9 cellular contexts compared by ENCODE assay signal in the genomic region with DNA sequence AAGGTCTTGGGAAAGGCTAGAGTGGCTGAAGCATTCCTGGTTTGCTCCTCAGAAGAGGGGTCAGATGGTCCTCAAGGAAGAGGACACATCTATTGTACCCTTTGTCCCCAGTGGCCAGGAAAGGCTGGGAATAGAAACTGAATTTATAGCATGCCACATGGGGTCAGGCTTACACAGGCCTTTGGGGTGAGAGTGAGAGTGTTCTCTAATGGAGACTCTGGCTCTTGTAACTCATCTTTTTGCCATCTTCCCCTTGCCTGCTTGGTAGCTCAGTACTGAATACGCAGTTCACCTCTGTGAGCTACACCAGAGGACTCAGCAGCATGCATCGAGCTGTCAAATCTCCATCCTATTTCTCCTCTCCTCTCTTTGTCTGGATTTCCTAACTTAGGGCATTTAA.
DNase-seq lines count a peak whose midpoint lies in the region; ATAC-seq and TF ChIP-seq lines count a peak whose summit lies in the region.
"Had no signal": no experiment of that assay in that cellular context is flagged by ENCODE, and none has a peak within 500 bp of the region (broad histone marks: within the 10 kb centered on the region; RNA-seq: fewer than 3 reads in every experiment).

No MANE protein-coding gene starts in this region.

- intact Hi-C loops in PC-9 (cut with micrococcal nuclease; ENCODE audit: unreplicated experiment): loop anchor here (5.0 kb wide), 1 partner anchor 319 kb away; no protein-coding TSS in a partner anchor

- no peaks in the 10 kb centered on the region for H3K9me2 ChIP-seq in PC-9 (ENCODE audit: insufficient read depth)

- H3K9me3 Mint-ChIP-seq in T-helper 2 cell treated with Interferon-gamma antibody and Interleukin-4, amounts not matched to agents 5 μg/mL and 100 μg/mL, for 36 hours: no peaks in the 10 kb centered on the region

- no peak overlapping the region for H3K27ac ChIP-seq in AG04450 (ENCODE audit: low read depth, low read length)
- H3K27ac ChIP-seq in PC-9: no peak overlapping the region
- H3K27ac ChIP-seq: esophagus muscularis mucosa had no signal

- H3K36me3 Mint-ChIP-seq in T-helper 2 cell treated with Interferon-gamma antibody and Interleukin-4, amounts not matched to agents 5 μg/mL and 100 μg/mL, for 36 hours (ENCODE audit: low read depth): no peaks in the 10 kb centered on the region

- DNase-seq in AG04450 (ENCODE audit: low read depth, low spot score) (no peak), GM13977 (ENCODE audit: low spot score) (peak; percentile 40), PC-9 (no peak), fibroblast of the aortic adventitia (ENCODE audit: low read depth) (peak; percentile 10), NCI-H1417 treated with DMSO at 0.1 percent for 48 hours (lab: John Stamatoyannopoulos, UW) (no peak)
- no peak for DNase-seq in T-helper 2 cell treated with Interferon-gamma antibody and Interleukin-4, amounts not matched to agents 5 μg/mL and 100 μg/mL, for 36 hours (ENCODE audit: low spot score)
- DNase-seq in activated T-cell treated with anti-CD3 and anti-CD28 coated beads, Interleukin-2, amount 50 U/mL, for 48 hours: no peak

- TF ChIP-seq CTCF in AG04450 (IDR thresholded peaks at IDR 0.05; ENCODE audit: low read depth, low read length): peak; percentile 37; the same call in 1 of the 2 replicates
- peak; percentile 47 for TF ChIP-seq CTCF in GM13977 (IDR thresholded peaks at IDR 0.05; ENCODE audit: extremely low read depth, insufficient read depth, missing control alignments)
- peak; percentile 32 for TF ChIP-seq CTCF in PC-9 (conservative IDR thresholded peaks at IDR 0.05)
- TF ChIP-seq CTCF in fibroblast of the aortic adventitia (IDR thresholded peaks at IDR 0.05; ENCODE audit: insufficient read depth, low read length): peak; percentile 8

- no peak overlapping the region for H3K4me2 ChIP-seq in PC-9

- H3K27me3 ChIP-seq in AG04450 (ENCODE audit: control insufficient read depth, insufficient read depth, low read length) (peaks cover 46% of the 10 kb centered on the region), PC-9 (ENCODE audit: insufficient read depth, low read depth) (peaks cover 97% of the 10 kb centered on the region)

- H3K4me3 ChIP-seq in AG04450 (ENCODE audit: low read depth, low read length) (no peak overlapping the region), PC-9 (no peak overlapping the region), fibroblast of the aortic adventitia (ENCODE audit: low read depth, low read length) (no peak overlapping the region)
- H3K4me3 ChIP-seq: esophagus muscularis mucosa had no signal

- H3K4me1 Mint-ChIP-seq in T-helper 2 cell treated with Interferon-gamma antibody and Interleukin-4, amounts not matched to agents 5 μg/mL and 100 μg/mL, for 36 hours (ENCODE audit: low read depth): peaks cover 4% of the 10 kb centered on the region

- H3K4me3 Mint-ChIP-seq in T-helper 2 cell treated with Interferon-gamma antibody and Interleukin-4, amounts not matched to agents 5 μg/mL and 100 μg/mL, for 36 hours: no peak overlapping the region

- no TSS peak for BruUV-seq in PC-9 (replicated peaks; lab: Mats Ljungman, UMichigan)

- CTCF ChIA-PET in AG04450 (lab: Charles Lee): interaction anchor here (0.8 to 2.7 kb wide), 2 partner anchors 18 to 321 kb away, joined by 3 to 12 read pairs; no protein-coding TSS in a partner anchor
- CTCF ChIA-PET in PC-9 (lab: Charles Lee): no interaction called here

- H3K9me3 ChIP-seq in AG04450 (ENCODE audit: control insufficient read depth, insufficient read depth, low read length) (no peaks in the 10 kb centered on the region; the same call in 1 of the 2 replicates), PC-9 (ENCODE audit: insufficient read depth, low read depth) (no peaks in the 10 kb centered on the region)
- H3K9me3 ChIP-seq: esophagus muscularis mucosa had no signal

- H3K79me2 ChIP-seq in PC-9 (ENCODE audit: low read depth): no peaks in the 10 kb centered on the region

- in situ Hi-C loops in GM13977 (cut with MboI; ENCODE audit: low pct_unique_long_range_greater_than_20kb, low sequenced_read_pairs, unreplicated experiment): no loop called here

- no peaks in the 10 kb centered on the region for H4K20me1 ChIP-seq in PC-9 (ENCODE audit: insufficient read depth)

- H3K27me3 Mint-ChIP-seq in T-helper 2 cell treated with Interferon-gamma antibody and Interleukin-4, amounts not matched to agents 5 μg/mL and 100 μg/mL, for 36 hours (ENCODE audit: low read depth): peaks cover 6% of the 10 kb centered on the region

- H3K4me1 ChIP-seq in PC-9 (replicated peaks; ENCODE audit: insufficient read depth): no peaks in the 10 kb centered on the region
- H3K4me1 ChIP-seq: esophagus muscularis mucosa had no signal

- no peak for ATAC-seq in HG02870 (IDR thresholded peaks at IDR 0.05; ENCODE audit: unreplicated experiment)

- no peaks in the 10 kb centered on the region for H3F3A ChIP-seq in PC-9 (ENCODE audit: insufficient read depth, low read depth)

- POLR2A ChIA-PET in AG04450 (lab: Yijun Ruan, JAX) (no interaction called here), PC-9 (lab: Charles Lee; ENCODE audit: unreplicated experiment) (no interaction called here)

- no peak overlapping the region for H3K27ac Mint-ChIP-seq in T-helper 2 cell treated with Interferon-gamma antibody and Interleukin-4, amounts not matched to agents 5 μg/mL and 100 μg/mL, for 36 hours

- H3K36me3 ChIP-seq in PC-9 (ENCODE audit: low read depth): no peaks in the 10 kb centered on the region
- H3K36me3 ChIP-seq: esophagus muscularis mucosa had no signal

- H2AFZ ChIP-seq in PC-9: no peak overlapping the region

Comparison
In these comparisons a context has a peak if more than half of its experiments do, and no peak if none do; other contexts are left out.
1. DNase-seq: peak in GM13977 (single experiment) and fibroblast of the aortic adventitia (single experiment); none in AG04450 (single experiment), PC-9 (0 of 2), T-helper 2 cell treated with Interferon-gamma antibody and Interleukin-4, amounts not matched to agents 5 μg/mL and 100 μg/mL, for 36 hours (single experiment), activated T-cell treated with anti-CD3 and anti-CD28 coated beads, Interleukin-2, amount 50 U/mL, for 48 hours (0 of 2) and NCI-H1417 treated with DMSO at 0.1 percent for 48 hours (single experiment).
2. Peak in every context shown above with its lines, with median percentiles within 50 percentile points of each other: CTCF ChIP-seq.